In the genomic region with DNA sequence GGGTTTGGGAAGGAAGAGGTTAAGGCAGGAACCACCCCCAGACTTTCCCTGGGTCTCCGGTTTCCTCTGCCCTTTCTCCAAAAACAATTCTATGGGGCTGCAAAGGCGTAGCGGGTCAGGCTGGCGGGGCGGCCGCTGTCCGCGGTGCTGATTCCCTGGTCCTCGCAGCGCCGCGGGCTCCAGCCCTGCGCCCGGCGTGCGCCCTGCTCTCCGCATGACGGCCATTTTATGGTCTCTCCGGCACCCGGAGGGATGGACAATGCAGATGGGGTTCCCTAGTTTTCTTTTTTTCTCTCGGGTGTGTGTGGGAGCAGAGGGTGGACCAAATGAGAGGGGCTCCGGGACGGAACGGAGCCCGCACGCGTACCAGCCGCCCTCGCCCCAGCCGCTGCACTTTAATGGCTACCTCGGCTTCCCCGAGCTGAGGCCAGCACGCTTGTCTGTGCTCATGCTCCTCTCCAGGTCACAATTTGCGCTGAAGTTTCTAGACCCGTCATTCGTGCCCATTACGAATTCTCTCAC, we compare ENCODE assay signal across 9 cellular contexts. TPM values are rescaled to one million over a fixed set of nuclear protein-coding genes. Genes with fewer than 3 reads are reported as not detected.
DNase-seq lines count a peak whose midpoint lies in the region; ATAC-seq, FAIRE-seq and TF ChIP-seq lines count a peak whose summit lies in the region.
"Had no signal": no experiment of that assay in that cellular context is flagged by ENCODE, and none has a peak within 500 bp of the region (broad histone marks: within the 10 kb centered on the region; RNA-seq: fewer than 3 reads in every experiment).

No MANE protein-coding gene starts in this region.

- H3K56ac ChIP-seq in H1 (replicated peaks; ENCODE audit: insufficient read length, low read depth, low read length) = no peak overlapping the region

- H3K9ac ChIP-seq in H1 (replicated peaks in 1 of 4; ENCODE audit: extremely low read depth in 1 of 4, low read depth in 3 of 4, low read length in 3 of 4) = peak overlapping the region in 3 of 4 experiments; percentile 54 to 65 (median 59); a peak in 5 of 7 replicates

- H3K4me2 ChIP-seq in H1 (ENCODE audit: insufficient read depth in 1 of 2, low read depth in 2 of 2, low read length in 2 of 2) = peak overlapping the region; percentile 80 to 100

- H3K4me3 Mint-ChIP-seq in mesothelial cell of epicardium = peak overlapping the region; percentile 41
- H3K4me3 Mint-ChIP-seq in CD4-positive, alpha-beta T cell = no peak overlapping the region

- 2% methylated on average over 12 of the region's 37 CpGs; no CpG with 5 or more reads in 1 of the 2 experiments for WGBS in H1 (ENCODE audit: extremely low coverage in 1 of 2, insufficient coverage in 1 of 2, insufficient read length in 1 of 2, insufficient replicate concordance in 2 of 2, low coverage in 1 of 2, low lambda C conversion rate in 2 of 2, missing lambda C conversion rate in 1 of 2), 2 experiments

- peak; percentile 92 for DNase-seq in GM03348 (ENCODE audit: low spot score)
- DNase-seq in NCI-H2107 treated with DMSO at 0.1 percent for 48 hours (lab: John Stamatoyannopoulos, UW; ENCODE audit: unreplicated experiment) = peak; percentile 77
- peak; percentile 67 to 93 for DNase-seq in H1 (ENCODE audit: low read depth in 1 of 2, low spot score in 2 of 2)
- DNase-seq in mesothelial cell of epicardium (ENCODE audit: low spot score in 2 of 2, unreplicated experiment in 2 of 2) = peak; percentile 58 to 84
- no peak for DNase-seq in activated gamma-delta T cell (lab: John Stamatoyannopoulos, UW)
- DNase-seq in NCI-H82 (lab: John Stamatoyannopoulos, UW) = no peak
- no peak for DNase-seq in CD4-positive, alpha-beta T cell

- peak; percentile 24 for FAIRE-seq in H1 (lab: Jason Lieb, UNC)
- FAIRE-seq: endometrium had no signal

- no peak overlapping the region for H3K23ac ChIP-seq in H1 (ENCODE audit: insufficient read length)

- no peak overlapping the region for H3K18ac ChIP-seq in H1 (ENCODE audit: extremely low read depth, low read length)

- TF ChIP-seq RAD21 in H1 (IDR thresholded peaks at IDR 0.05 in 1 of 2, conservative IDR thresholded peaks at IDR 0.05 in 1 of 2; ENCODE audit: low read depth in 2 of 2, low read length in 2 of 2) = peak in 1 of 2 experiments; percentile 34; a peak in 2 of 4 replicates

- POLR2A ChIA-PET in H1 (lab: Charles Lee; ENCODE audit: partially characterized antibody) = interaction anchor here (0.6 to 0.8 kb wide), 3 partner anchors 77 to 991 kb away, joined by 3 read pairs; no protein-coding TSS in a partner anchor
- POLR2A ChIA-PET in CD4-positive, alpha-beta T cell (lab: Charles Lee) = no interaction called here

- H3K27me3 ChIP-seq in H1 (replicated peaks in 1 of 4; ENCODE audit: control insufficient read depth in 3 of 4, extremely low read depth in 1 of 4, insufficient read depth in 3 of 4, low read length in 3 of 4) = peaks cover 0 to 11% (median 8%) of the 10 kb centered on the region in 4 experiments; a peak in 6 of 7 replicates
- peaks cover 58% of the 10 kb centered on the region for H3K27me3 ChIP-seq in CD4-positive, alpha-beta T cell (ENCODE audit: control insufficient read depth, insufficient read depth, low read length)

- H2AFZ ChIP-seq in H1 (ENCODE audit: low read length) = peak overlapping the region; percentile 88

- peaks cover 14% of the 10 kb centered on the region; the same call in 1 of the 2 replicates for H3K23me2 ChIP-seq in H1 (ENCODE audit: low read depth, low read length)

- no peaks in the 10 kb centered on the region for H3K79me1 ChIP-seq in H1 (ENCODE audit: low read depth, low read length)

- H2AK5ac ChIP-seq in H1 (ENCODE audit: low read depth, low read length) = no peak overlapping the region

- no peak overlapping the region for H3K4ac ChIP-seq in H1 (replicated peaks; ENCODE audit: insufficient read length, low read depth, low read length)

- H3K9me3 ChIP-seq in H1 (ENCODE audit: insufficient read depth in 2 of 2, low read depth in 1 of 2, low read length in 1 of 2) = no peaks in the 10 kb centered on the region
- no peaks in the 10 kb centered on the region for H3K9me3 ChIP-seq in CD4-positive, alpha-beta T cell (ENCODE audit: control insufficient read depth, low read length)

- H3K27me3 Mint-ChIP-seq in mesothelial cell of epicardium (ENCODE audit: low read depth) = peaks cover 94% of the 10 kb centered on the region
- peaks cover 86% of the 10 kb centered on the region for H3K27me3 Mint-ChIP-seq in CD4-positive, alpha-beta T cell

- H3K27ac ChIP-seq in H1 (ENCODE audit: low read depth, low read length) = no peak overlapping the region
- H3K27ac ChIP-seq in CD4-positive, alpha-beta T cell (ENCODE audit: low read depth, low read length) = no peak overlapping the region

- TF ChIP-seq POLR2A in H1 (IDR thresholded peaks at IDR 0.05; ENCODE audit: control extremely low read depth in 1 of 2, low read depth in 2 of 2, low read length in 2 of 2) = peak in 1 of 2 experiments; percentile 52; a peak in 1 of 3 replicates

- no peak for ATAC-seq in HG03571 (IDR thresholded peaks at IDR 0.05; ENCODE audit: unreplicated experiment)
- ATAC-seq in CD4-positive, alpha-beta T cell (ENCODE audit: poor library complexity) = no peak

- H3K27ac Mint-ChIP-seq in mesothelial cell of epicardium = no peak overlapping the region
- no peak overlapping the region for H3K27ac Mint-ChIP-seq in CD4-positive, alpha-beta T cell

- H4K91ac ChIP-seq in H1 (replicated peaks; ENCODE audit: insufficient read length, low read length) = peak overlapping the region; percentile 34

- TF ChIP-seq CTCF in H1 (IDR thresholded peaks at IDR 0.05; ENCODE audit: control extremely low read depth in 1 of 3, insufficient read depth in 1 of 3, low read depth in 1 of 3, low read length in 3 of 3) (no peak), mesothelial cell of epicardium (IDR thresholded peaks at IDR 0.05; ENCODE audit: unreplicated experiment) (no peak)
- TF ChIP-seq CTCF in CD4-positive, alpha-beta T cell (IDR thresholded peaks at IDR 0.05) = no peak

- H2BK12ac ChIP-seq in H1 (ENCODE audit: low read depth, low read length) = peak overlapping the region; percentile 78; the same call in 1 of the 2 replicates

- peak overlapping the region; percentile 66 to 93 (median 82) for H3K4me3 ChIP-seq in H1 (ENCODE audit: extremely low read depth in 1 of 4, insufficient read depth in 2 of 4, low read depth in 3 of 4, low read length in 4 of 4)

- peak overlapping the region; percentile 46 for H4K5ac ChIP-seq in H1 (ENCODE audit: insufficient read length, low read depth, low read length)

- no peaks in the 10 kb centered on the region for H3K79me2 ChIP-seq in H1 (ENCODE audit: control insufficient read depth in 1 of 2, insufficient read depth in 2 of 2, low read length in 2 of 2)

- H2BK20ac ChIP-seq in H1 (ENCODE audit: low read length) = no peak overlapping the region

- no peaks in the 10 kb centered on the region for H4K20me1 ChIP-seq in H1 (replicated peaks in 1 of 2; ENCODE audit: control insufficient read depth in 1 of 2, insufficient read depth in 2 of 2, low read length in 2 of 2)

- H3K4me1 Mint-ChIP-seq in mesothelial cell of epicardium = peaks cover 10% of the 10 kb centered on the region
- no peaks in the 10 kb centered on the region for H3K4me1 Mint-ChIP-seq in CD4-positive, alpha-beta T cell (ENCODE audit: low read depth)

- H4K8ac ChIP-seq in H1 (ENCODE audit: extremely low read depth, insufficient read depth, low read length) = peak overlapping the region; percentile 41; the same call in 1 of the 2 replicates

- peaks cover 0 to 8% (median 5%) of the 10 kb centered on the region in 4 experiments; a peak in 5 of 7 replicates for H3K4me1 ChIP-seq in H1 (replicated peaks in 1 of 4; ENCODE audit: control insufficient read depth in 3 of 4, insufficient read depth in 4 of 4, low read length in 3 of 4)

- 0 out of 3 replicates have a peak, but pooled peaks of 1 of the 2 experiments have one; percentile 14 for TF ChIP-seq EP300 in H1 (IDR thresholded peaks at IDR 0.05; ENCODE audit: borderline replicate concordance in 1 of 2, low read depth in 2 of 2, low read length in 2 of 2)

- no peak overlapping the region for H2BK15ac ChIP-seq in H1 (ENCODE audit: low read length)

- no peak overlapping the region for H2BK120ac ChIP-seq in H1 (replicated peaks; ENCODE audit: low read depth, low read length)

- no peaks in the 10 kb centered on the region for H3K36me3 Mint-ChIP-seq in mesothelial cell of epicardium
- H3K36me3 Mint-ChIP-seq in CD4-positive, alpha-beta T cell (ENCODE audit: low read depth) = no peaks in the 10 kb centered on the region

- H3K9me3 Mint-ChIP-seq in mesothelial cell of epicardium = peaks cover 3% of the 10 kb centered on the region
- peaks cover 3% of the 10 kb centered on the region for H3K9me3 Mint-ChIP-seq in CD4-positive, alpha-beta T cell

- CTCF ChIA-PET in H1 (lab: Charles Lee; ENCODE audit: partially characterized antibody) = interaction anchor here (0.6 kb wide), 1 partner anchor 33 kb away, joined by 3 read pairs; no protein-coding TSS in a partner anchor
- CTCF ChIA-PET in CD4-positive, alpha-beta T cell (lab: Charles Lee) = no interaction called here

- no peaks in the 10 kb centered on the region for H3K36me3 ChIP-seq in H1 (ENCODE audit: control insufficient read depth in 2 of 4, insufficient read depth in 4 of 4, low read length in 3 of 4)

- H2BK5ac ChIP-seq in H1 (ENCODE audit: low read depth, low read length) = peak overlapping the region; percentile 32; the same call in 1 of the 2 replicates

- intact Hi-C loops in CD4-positive, alpha-beta T cell (cut with DNase I, micrococcal nuclease) = no loop called here

- no peak overlapping the region for H3K14ac ChIP-seq in H1 (ENCODE audit: insufficient read length)

TF ChIP-seq in H1, 55 proteins besides CTCF, POLR2A, EP300 and RAD21 (continues in another document):
- TF ChIP-seq, protein P1, sequence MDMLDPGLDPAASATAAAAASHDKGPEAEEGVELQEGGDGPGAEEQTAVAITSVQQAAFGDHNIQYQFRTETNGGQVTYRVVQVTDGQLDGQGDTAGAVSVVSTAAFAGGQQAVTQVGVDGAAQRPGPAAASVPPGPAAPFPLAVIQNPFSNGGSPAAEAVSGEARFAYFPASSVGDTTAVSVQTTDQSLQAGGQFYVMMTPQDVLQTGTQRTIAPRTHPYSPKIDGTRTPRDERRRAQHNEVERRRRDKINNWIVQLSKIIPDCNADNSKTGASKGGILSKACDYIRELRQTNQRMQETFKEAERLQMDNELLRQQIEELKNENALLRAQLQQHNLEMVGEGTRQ (IDR thresholded peaks at IDR 0.05; ENCODE audit: low read length) = no peak
- TF ChIP-seq BCL11A (IDR thresholded peaks at IDR 0.05; ENCODE audit: low read depth in 2 of 2, low read length in 2 of 2) = no peak

RNA-seq across cellular contexts. Expression of a gene that starts 1.6 kb away (rescaled TPM):
- 3.7 and 5.1 TPM in 2 replicates for total RNA-seq in H1 (2021; fragmentation: NEBNext Ultra II Directional; extraction: Animal tissue kit (Norgen Biotek cat#: 25700))
- polyA plus RNA-seq in H1 (2011; rRNA removed) = 0.77 and 1.2 TPM in 2 replicates
- 1.6 TPM for polyA plus RNA-seq in H1 (2011; cell fraction: cytosol; rRNA removed)
- polyA plus RNA-seq in H1 (2011; cell fraction: nucleus; rRNA removed) = 1.6 TPM
- 2.0 to 5.0 TPM (median 2.4 TPM) in 4 replicates for polyA plus RNA-seq in H1 (2012, experiment 1 of 2)
- 0.29 TPM for polyA plus RNA-seq in H1 (2012, experiment 2 of 2)
- polyA plus RNA-seq in H1 (2013, experiment 1 of 2) = 3.4 TPM
- 3.8 TPM for polyA plus RNA-seq in H1 (2013, experiment 2 of 2)
- polyA minus RNA-seq in H1 (2011; rRNA and poly(A)+ RNA removed) = 2.9 and 4.0 TPM in 2 replicates
- 1.2 TPM for polyA minus RNA-seq in H1 (2011; cell fraction: cytosol; rRNA and poly(A)+ RNA removed)
- 2.9 TPM for polyA minus RNA-seq in H1 (2011; cell fraction: nucleus; rRNA and poly(A)+ RNA removed)
- total RNA-seq in mesothelial cell of epicardium = not detected in 3 replicates
- not detected for total RNA-seq in CD4-positive, alpha-beta T cell

Comparison
In these comparisons a context has a peak if more than half of its experiments do, and no peak if none do; other contexts are left out.
1. DNase-seq: peak in GM03348 (single experiment), NCI-H2107 treated with DMSO at 0.1 percent for 48 hours (single experiment), H1 (2 of 2) and mesothelial cell of epicardium (2 of 2); none in activated gamma-delta T cell (single experiment), NCI-H82 (single experiment) and CD4-positive, alpha-beta T cell (0 of 10).